In the genomic region with DNA sequence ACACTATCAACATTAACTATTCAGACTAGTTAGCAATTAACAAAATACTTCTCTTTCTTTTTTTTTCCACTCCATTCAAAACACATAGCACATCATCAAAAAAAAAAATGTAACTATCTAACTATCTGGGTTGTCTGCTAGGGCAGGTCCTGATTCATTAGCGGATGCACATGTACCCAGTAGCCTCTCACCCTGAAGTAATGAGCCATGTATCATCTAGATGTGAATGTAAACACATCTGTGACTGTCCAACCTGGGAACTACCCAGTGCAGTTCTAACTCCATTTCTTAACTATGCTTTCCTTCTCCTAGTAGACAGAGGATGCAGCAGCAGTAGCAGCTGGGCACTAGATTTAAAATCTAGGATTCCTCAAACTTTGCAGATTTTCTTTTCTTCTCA, we compare ENCODE assay signal across 1 cellular context.
TF ChIP-seq lines count a peak whose summit lies in the region.

No MANE protein-coding gene starts in this region.

TF ChIP-seq in GM23338, 12 proteins besides CTCF, POLR2A, EP300 and RAD21 (continued from another document):
- TF ChIP-seq, protein P1, sequence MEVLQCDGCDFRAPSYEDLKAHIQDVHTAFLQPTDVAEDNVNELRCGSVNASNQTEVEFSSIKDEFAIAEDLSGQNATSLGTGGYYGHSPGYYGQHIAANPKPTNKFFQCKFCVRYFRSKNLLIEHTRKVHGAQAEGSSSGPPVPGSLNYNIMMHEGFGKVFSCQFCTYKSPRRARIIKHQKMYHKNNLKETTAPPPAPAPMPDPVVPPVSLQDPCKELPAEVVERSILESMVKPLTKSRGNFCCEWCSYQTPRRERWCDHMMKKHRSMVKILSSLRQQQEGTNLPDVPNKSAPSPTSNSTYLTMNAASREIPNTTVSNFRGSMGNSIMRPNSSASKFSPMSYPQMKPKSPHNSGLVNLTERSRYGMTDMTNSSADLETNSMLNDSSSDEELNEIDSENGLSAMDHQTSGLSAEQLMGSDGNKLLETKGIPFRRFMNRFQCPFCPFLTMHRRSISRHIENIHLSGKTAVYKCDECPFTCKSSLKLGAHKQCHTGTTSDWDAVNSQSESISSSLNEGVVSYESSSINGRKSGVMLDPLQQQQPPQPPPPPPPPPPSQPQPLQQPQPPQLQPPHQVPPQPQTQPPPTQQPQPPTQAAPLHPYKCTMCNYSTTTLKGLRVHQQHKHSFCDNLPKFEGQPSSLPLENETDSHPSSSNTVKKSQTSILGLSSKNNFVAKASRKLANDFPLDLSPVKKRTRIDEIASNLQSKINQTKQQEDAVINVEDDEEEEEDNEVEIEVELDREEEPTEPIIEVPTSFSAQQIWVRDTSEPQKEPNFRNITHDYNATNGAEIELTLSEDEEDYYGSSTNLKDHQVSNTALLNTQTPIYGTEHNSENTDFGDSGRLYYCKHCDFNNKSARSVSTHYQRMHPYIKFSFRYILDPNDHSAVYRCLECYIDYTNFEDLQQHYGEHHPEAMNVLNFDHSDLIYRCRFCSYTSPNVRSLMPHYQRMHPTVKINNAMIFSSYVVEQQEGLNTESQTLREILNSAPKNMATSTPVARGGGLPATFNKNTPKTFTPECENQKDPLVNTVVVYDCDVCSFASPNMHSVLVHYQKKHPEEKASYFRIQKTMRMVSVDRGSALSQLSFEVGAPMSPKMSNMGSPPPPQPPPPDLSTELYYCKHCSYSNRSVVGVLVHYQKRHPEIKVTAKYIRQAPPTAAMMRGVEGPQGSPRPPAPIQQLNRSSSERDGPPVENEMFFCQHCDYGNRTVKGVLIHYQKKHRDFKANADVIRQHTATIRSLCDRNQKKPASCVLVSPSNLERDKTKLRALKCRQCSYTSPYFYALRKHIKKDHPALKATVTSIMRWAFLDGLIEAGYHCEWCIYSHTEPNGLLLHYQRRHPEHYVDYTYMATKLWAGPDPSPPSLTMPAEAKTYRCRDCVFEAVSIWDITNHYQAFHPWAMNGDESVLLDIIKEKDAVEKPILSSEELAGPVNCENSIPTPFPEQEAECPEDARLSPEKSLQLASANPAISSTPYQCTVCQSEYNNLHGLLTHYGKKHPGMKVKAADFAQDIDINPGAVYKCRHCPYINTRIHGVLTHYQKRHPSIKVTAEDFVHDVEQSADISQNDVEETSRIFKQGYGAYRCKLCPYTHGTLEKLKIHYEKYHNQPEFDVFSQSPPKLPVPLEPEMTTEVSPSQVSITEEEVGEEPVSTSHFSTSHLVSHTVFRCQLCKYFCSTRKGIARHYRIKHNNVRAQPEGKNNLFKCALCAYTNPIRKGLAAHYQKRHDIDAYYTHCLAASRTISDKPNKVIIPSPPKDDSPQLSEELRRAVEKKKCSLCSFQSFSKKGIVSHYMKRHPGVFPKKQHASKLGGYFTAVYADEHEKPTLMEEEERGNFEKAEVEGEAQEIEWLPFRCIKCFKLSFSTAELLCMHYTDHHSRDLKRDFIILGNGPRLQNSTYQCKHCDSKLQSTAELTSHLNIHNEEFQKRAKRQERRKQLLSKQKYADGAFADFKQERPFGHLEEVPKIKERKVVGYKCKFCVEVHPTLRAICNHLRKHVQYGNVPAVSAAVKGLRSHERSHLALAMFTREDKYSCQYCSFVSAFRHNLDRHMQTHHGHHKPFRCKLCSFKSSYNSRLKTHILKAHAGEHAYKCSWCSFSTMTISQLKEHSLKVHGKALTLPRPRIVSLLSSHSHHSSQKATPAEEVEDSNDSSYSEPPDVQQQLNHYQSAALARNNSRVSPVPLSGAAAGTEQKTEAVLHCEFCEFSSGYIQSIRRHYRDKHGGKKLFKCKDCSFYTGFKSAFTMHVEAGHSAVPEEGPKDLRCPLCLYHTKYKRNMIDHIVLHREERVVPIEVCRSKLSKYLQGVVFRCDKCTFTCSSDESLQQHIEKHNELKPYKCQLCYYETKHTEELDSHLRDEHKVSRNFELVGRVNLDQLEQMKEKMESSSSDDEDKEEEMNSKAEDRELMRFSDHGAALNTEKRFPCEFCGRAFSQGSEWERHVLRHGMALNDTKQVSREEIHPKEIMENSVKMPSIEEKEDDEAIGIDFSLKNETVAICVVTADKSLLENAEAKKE (CRISPR knock-in tag; IDR thresholded peaks at IDR 0.05): no peak
TF ChIP-seq in GM23338: peak in this region for 0.
